Comparison of ENCODE assay signal across 1 cellular context in genomic region chr6:34115396-34116314, GRCh38.
TF ChIP-seq lines count a peak whose summit lies in the region.

No MANE protein-coding gene starts in this region.

TF ChIP-seq in H1, 55 proteins besides CTCF, POLR2A, EP300 and RAD21:
- TF ChIP-seq TCF12 (IDR thresholded peaks at IDR 0.05; ENCODE audit: low read depth, low read length) = no peak
- peak; percentile 59; the same call in 1 of the 2 replicates for TF ChIP-seq GABPA (IDR thresholded peaks at IDR 0.05; ENCODE audit: borderline replicate concordance, insufficient read depth, low read length)
- TF ChIP-seq SIRT6 (IDR thresholded peaks at IDR 0.05; ENCODE audit: low read length) = no peak
- peak in 1 of 2 experiments; percentile 82; a peak in 2 of 4 replicates for TF ChIP-seq SIN3A (conservative IDR thresholded peaks at IDR 0.05 in 1 of 2, IDR thresholded peaks at IDR 0.05 in 1 of 2; ENCODE audit: low read depth in 1 of 2, low read length in 2 of 2)
- TF ChIP-seq RFX5 (IDR thresholded peaks at IDR 0.05; ENCODE audit: borderline replicate concordance, low read depth, low read length) = no peak
- TF ChIP-seq RBBP5 (IDR thresholded peaks at IDR 0.05; ENCODE audit: borderline replicate concordance, low read depth, low read length) = no peak
- peak; percentile 72; the same call in 1 of the 2 replicates for TF ChIP-seq E2F6 (IDR thresholded peaks at IDR 0.05)
- no peak for TF ChIP-seq HDAC6 (IDR thresholded peaks at IDR 0.05; ENCODE audit: low read depth, low read length)
- peak; percentile 71 for TF ChIP-seq MAX (IDR thresholded peaks at IDR 0.05)
- no peak for TF ChIP-seq SIX5 (IDR thresholded peaks at IDR 0.05; ENCODE audit: low read depth, low read length)
- TF ChIP-seq RXRA (IDR thresholded peaks at IDR 0.05; ENCODE audit: insufficient read depth, low read depth, low read length) = no peak
